Comparison of ENCODE assay signal across 32 cellular contexts in the genomic region with DNA sequence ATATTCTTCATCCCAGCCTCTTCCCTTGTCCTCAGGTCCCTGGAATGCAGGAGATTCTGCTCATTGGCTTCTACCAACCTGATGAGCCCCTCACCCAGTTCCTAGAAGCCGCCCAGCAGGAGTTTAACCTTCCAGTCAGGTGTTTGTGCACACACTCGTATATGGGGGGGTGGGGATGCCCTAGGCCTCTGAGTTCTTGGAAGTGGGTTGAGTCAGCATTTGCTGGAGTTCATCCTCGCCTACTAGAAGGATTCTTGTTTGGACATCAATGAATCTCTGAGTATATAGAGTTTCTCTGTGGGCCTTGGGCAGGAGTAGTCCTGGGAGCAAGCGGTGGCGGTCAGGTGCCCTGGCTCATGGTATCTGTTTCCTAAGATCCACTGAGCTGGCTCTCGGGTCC. TPM values are rescaled to one million over a fixed set of nuclear protein-coding genes. Genes with fewer than 3 reads are reported as not detected.
"Had no signal": no experiment of that assay in that cellular context is flagged by ENCODE, and none has a peak within 500 bp of the region (broad histone marks: within the 10 kb centered on the region; RNA-seq: fewer than 3 reads in every experiment).

No MANE protein-coding gene starts in this region.

- H3K36me3 ChIP-seq: neural progenitor cell had no signal

- DNase-seq: activated CD4-positive, alpha-beta T cell treated with anti-CD3 and anti-CD28 coated beads for 4 hours; activated CD4-positive, alpha-beta T cell treated with anti-CD3 and anti-CD28 coated beads, Interleukin-2, amount 50 U/mL, for 4 hours; activated CD8-positive, alpha-beta memory T cell treated with anti-CD3 and anti-CD28 coated beads, Interleukin-2, amount 50 U/mL, for 4 hours; activated gamma-delta T cell; activated T-cell treated with anti-CD3 and anti-CD28 coated beads, Interleukin-2, amount 50 U/mL, for 1 hour; brain microvascular endothelial cell; dorsolateral prefrontal cortex; effector memory CD4-positive, alpha-beta T cell; gastrocnemius medialis; glutamatergic neuron; mesendoderm; mucosa of descending colon; occipital lobe; stimulated activated CD4-positive, alpha-beta T cell treated with anti-CD3 and anti-CD28 coated beads, Interleukin-1b, Interleukin-23, amount 100 ng/mL, for 48 hours; stimulated activated CD4-positive, alpha-beta T cell treated with anti-CD3 and anti-CD28 coated beads, Interleukin-4, amount 100 ng/mL, for 4 hours; stimulated activated CD8-positive, alpha-beta memory T cell treated with anti-CD3 and anti-CD28 coated beads, Interleukin-4, amount 100 ng/mL, for 48 hours; stimulated activated naive B cell treated with anti-CD40 and anti-IgM and Interleukin-4, amounts not matched to agents 10 μg/mL and 1 μg/mL and 100 μg/mL, for 72 hours; tibial artery had no signal

- H3K27ac Mint-ChIP-seq: activated naive CD4-positive, alpha-beta T cell treated with anti-CD3 and anti-CD28 coated beads, Interleukin-2, amount 50 U/mL, for 24 hours; activated T-helper 1 cell treated with anti-CD3 and anti-CD28 coated beads, Interleukin-12 subunit alpha, Interleukin-12 subunit beta, Interleukin-2, Interleukin-4 antibody, amounts not matched to agents 30 ng/mL and 10 ng/mL and 1 ng/mL, durations not matched to agents 14 hours and 24 hours and 36 hours; neural progenitor cell; stimulated activated naive B cell treated with anti-CD40 and anti-IgM and Interleukin-4, amounts not matched to agents 10 μg/mL and 1 μg/mL and 100 μg/mL, for 72 hours had no signal

- H3K36me3 Mint-ChIP-seq: neural progenitor cell had no signal

- H3K27ac ChIP-seq: ascending aorta, brain microvascular endothelial cell, coronary artery, dorsolateral prefrontal cortex, gastrocnemius medialis, left lung, neural progenitor cell, right atrium auricular region, suprapubic skin, tibial artery had no signal

- H3K9me3 ChIP-seq: ascending aorta, gastrocnemius medialis, left lung, mucosa of descending colon, right atrium auricular region, suprapubic skin, tibial artery had no signal

- H3K27me3 ChIP-seq: ascending aorta, gastrocnemius medialis, right atrium auricular region, tibial artery had no signal

- ATAC-seq: gastrocnemius medialis; left lung; mucosa of descending colon; stimulated activated naive B cell treated with anti-CD40 and anti-IgM and Interleukin-4, amounts not matched to agents 10 μg/mL and 1 μg/mL and 100 μg/mL, for 72 hours had no signal

- H3K4me3 Mint-ChIP-seq: activated naive CD4-positive, alpha-beta T cell treated with anti-CD3 and anti-CD28 coated beads, Interleukin-2, amount 50 U/mL, for 24 hours; neural progenitor cell; stimulated activated naive B cell treated with anti-CD40 and anti-IgM and Interleukin-4, amounts not matched to agents 10 μg/mL and 1 μg/mL and 100 μg/mL, for 72 hours; T-helper 2 cell treated with Interferon-gamma antibody and Interleukin-4, amounts not matched to agents 5 μg/mL and 100 μg/mL, for 36 hours had no signal

- H3K4me3 ChIP-seq: ascending aorta, coronary artery, dorsolateral prefrontal cortex, gastrocnemius medialis, left lung, lung, mucosa of descending colon, neural progenitor cell, right atrium auricular region, smooth muscle cell, suprapubic skin, tibial artery had no signal

- H3K9me3 Mint-ChIP-seq: activated naive CD4-positive, alpha-beta T cell treated with anti-CD3 and anti-CD28 coated beads, Interleukin-2, amount 50 U/mL, for 24 hours; activated T-helper 1 cell treated with anti-CD3 and anti-CD28 coated beads, Interleukin-12 subunit alpha, Interleukin-12 subunit beta, Interleukin-2, Interleukin-4 antibody, amounts not matched to agents 30 ng/mL and 10 ng/mL and 1 ng/mL, durations not matched to agents 14 hours and 24 hours and 36 hours; neural progenitor cell; stimulated activated naive B cell treated with anti-CD40 and anti-IgM and Interleukin-4, amounts not matched to agents 10 μg/mL and 1 μg/mL and 100 μg/mL, for 72 hours; T-helper 2 cell treated with Interferon-gamma antibody and Interleukin-4, amounts not matched to agents 5 μg/mL and 100 μg/mL, for 36 hours had no signal

- H3K9ac ChIP-seq: neural progenitor cell had no signal

RNA-seq across cellular contexts. Expression of a gene that starts 12.8 kb away (rescaled TPM):
- total RNA-seq: activated CD8-positive, alpha-beta memory T cell treated with anti-CD3 and anti-CD28 coated beads for 36 hours; ascending aorta; epithelial cell of proximal tubule; left lung; pulmonary artery endothelial cell; right atrium auricular region; suprapubic skin had no signal

RNA-seq across cellular contexts. Expression of a gene that starts 42.4 kb away (rescaled TPM):
- total RNA-seq: pulmonary artery endothelial cell had no signal
